Comparison of ENCODE assay signal across 28 cellular contexts in genomic region chr19:51915324-51915867, GRCh38.
"Had no signal": no experiment of that assay in that cellular context is flagged by ENCODE, and none has a peak within 500 bp of the region (broad histone marks: within the 10 kb centered on the region; RNA-seq: fewer than 3 reads in every experiment).

No MANE protein-coding gene starts in this region.

- H3K4me3 Mint-ChIP-seq: mesothelial cell of epicardium; natural killer cell treated with Interleukin-12 subunit alpha and Interleukin-12 subunit beta and Interleukin-15 and Interleukin-18, amount 100 ng/mL, for 72 hours; neural progenitor cell; stimulated activated naive CD8-positive, alpha-beta T cell treated with anti-CD3 and anti-CD28 coated beads, Interleukin-15, amount 100 ng/mL, for 72 hours had no signal

- H3K4me1 Mint-ChIP-seq: mesothelial cell of epicardium; neural progenitor cell; stimulated activated naive CD8-positive, alpha-beta T cell treated with anti-CD3 and anti-CD28 coated beads, Interleukin-15, amount 100 ng/mL, for 72 hours had no signal

- H3K36me3 Mint-ChIP-seq: neural progenitor cell had no signal

- H3K4me1 ChIP-seq: gastrocnemius medialis, neural progenitor cell, parathyroid adenoma, suprapubic skin, transverse colon, upper lobe of right lung, uterus had no signal

- ATAC-seq: esophagus mucosa; gastrocnemius medialis; left lobe of liver; mucosa of descending colon; natural killer cell treated with Interleukin-12 subunit alpha and Interleukin-12 subunit beta and Interleukin-15 and Interleukin-18, amount 100 ng/mL, for 72 hours; sciatic nerve; stimulated activated naive CD8-positive, alpha-beta T cell treated with anti-CD3 and anti-CD28 coated beads, Interleukin-15, amount 100 ng/mL, for 72 hours; upper lobe of right lung had no signal

- H3K27me3 Mint-ChIP-seq: progenitor cell of endocrine pancreas; stimulated activated naive CD8-positive, alpha-beta T cell treated with anti-CD3 and anti-CD28 coated beads, Interleukin-15, amount 100 ng/mL, for 72 hours had no signal

- DNase-seq: cortex of kidney; foreskin fibroblast; gastrocnemius medialis; head of caudate nucleus; mesenchymal stem cell; mucosa of descending colon; naive B cell; stimulated activated CD4-positive, alpha-beta T cell treated with anti-CD3 and anti-CD28 coated beads, Interleukin-12 subunit alpha, Interleukin-12 subunit beta, amount 100 ng/mL, for 4 hours; stimulated activated CD4-positive, alpha-beta T cell treated with anti-CD3 and anti-CD28 coated beads, Interleukin-1b, Interleukin-23, amount 100 ng/mL, for 48 hours; stimulated activated CD4-positive, alpha-beta T cell treated with anti-CD3 and anti-CD28 coated beads, Interleukin-4, amount 100 ng/mL, for 1 hour; stimulated activated CD8-positive, alpha-beta memory T cell treated with anti-CD3 and anti-CD28 coated beads, Interleukin-4, amount 100 ng/mL, for 48 hours; stimulated activated naive CD4-positive, alpha-beta T cell; stimulated activated naive CD8-positive, alpha-beta T cell treated with anti-CD3 and anti-CD28 coated beads, Interleukin-15, amount 100 ng/mL, for 72 hours; transverse colon; upper lobe of right lung; uterus had no signal

- H3K9ac ChIP-seq: neural progenitor cell, parathyroid adenoma had no signal

- FAIRE-seq: keratinocyte had no signal

- H3K27me3 ChIP-seq: neural progenitor cell, transverse colon, upper lobe of right lung, uterus had no signal

- H3K4me3 ChIP-seq: mucosa of descending colon, neural progenitor cell, smooth muscle cell, suprapubic skin, transverse colon, upper lobe of right lung, uterus had no signal

- H3K27ac Mint-ChIP-seq: mesothelial cell of epicardium; naive B cell; natural killer cell treated with Interleukin-12 subunit alpha and Interleukin-12 subunit beta and Interleukin-15 and Interleukin-18, amount 100 ng/mL, for 72 hours; neural progenitor cell; progenitor cell of endocrine pancreas; stimulated activated naive CD8-positive, alpha-beta T cell treated with anti-CD3 and anti-CD28 coated beads, Interleukin-15, amount 100 ng/mL, for 72 hours had no signal

- H3K27ac ChIP-seq: epithelial cell of prostate, gastrocnemius medialis, neural progenitor cell, parathyroid adenoma, suprapubic skin, transverse colon, upper lobe of right lung, uterus had no signal

- H3K36me3 ChIP-seq: gastrocnemius medialis, neural progenitor cell, suprapubic skin, transverse colon, upper lobe of right lung, uterus had no signal
